23 cellular contexts compared by ENCODE assay signal in the genomic region with DNA sequence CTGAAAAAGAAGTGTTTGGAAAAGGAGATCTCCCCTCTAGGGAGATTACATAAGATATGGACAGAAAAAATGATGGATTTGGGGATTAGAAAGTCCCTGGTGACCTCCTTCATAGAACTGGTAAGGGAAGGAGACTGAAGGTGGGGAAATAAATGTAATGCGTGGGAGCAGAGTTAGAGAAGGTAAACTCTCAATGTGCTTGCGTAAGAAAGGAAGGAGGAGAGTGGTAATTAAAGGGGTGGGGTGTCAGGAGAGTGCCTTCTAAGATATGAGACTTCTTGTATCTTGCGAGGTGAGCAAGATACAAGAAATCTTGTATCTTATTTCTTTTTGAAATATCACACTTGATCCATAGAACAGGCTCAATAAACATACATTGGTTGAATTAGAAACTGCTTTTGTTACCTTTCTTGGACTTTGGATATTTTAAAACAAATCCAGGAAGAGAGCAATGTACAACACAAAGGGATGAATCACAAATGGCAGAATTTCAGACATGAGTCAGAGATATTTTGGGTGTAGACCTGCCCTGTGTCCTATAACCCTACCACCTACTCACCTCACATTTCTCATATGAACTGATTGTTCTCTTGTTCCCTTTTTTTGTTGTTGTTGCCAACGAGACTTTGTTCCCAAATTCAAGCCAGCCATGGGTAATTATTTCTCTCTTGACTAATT.
A peak's percentile ranks its signal among the peaks of the same experiment; 100 is the strongest.
DNase-seq lines count a peak whose midpoint lies in the region; ATAC-seq and FAIRE-seq lines count a peak whose summit lies in the region.
"Had no signal": no experiment of that assay in that cellular context is flagged by ENCODE, and none has a peak within 500 bp of the region (broad histone marks: within the 10 kb centered on the region; RNA-seq: fewer than 3 reads in every experiment).

No MANE protein-coding gene starts in this region.

- no peaks in the 10 kb centered on the region for H3K4me1 Mint-ChIP-seq in natural killer cell treated with Interleukin-12 subunit alpha and Interleukin-12 subunit beta and Interleukin-15 and Interleukin-18, amount 100 ng/mL, for 72 hours (ENCODE audit: low read depth in 2 of 2)
- H3K4me1 Mint-ChIP-seq: activated CD4-positive, alpha-beta memory T cell treated with anti-CD3 and anti-CD28 coated beads, Interleukin-2, amount 10 ng/mL, durations not matched to agents 7 days and 5 days; CD8-positive, alpha-beta memory T cell; naive thymus-derived CD8-positive, alpha-beta T cell had no signal

- peak overlapping the region; percentile 57 for H2AFZ ChIP-seq in ACC112 (ENCODE audit: low read length, unreplicated experiment)
- no peak overlapping the region for H2AFZ ChIP-seq in mesenchymal stem cell (ENCODE audit: low read depth, low read length)

- H3K79me1 ChIP-seq in mesenchymal stem cell (replicated peaks; ENCODE audit: low read length, poor library complexity, severe bottlenecking) = no peaks in the 10 kb centered on the region

- H3K27me3 Mint-ChIP-seq in natural killer cell treated with Interleukin-12 subunit alpha and Interleukin-12 subunit beta and Interleukin-15 and Interleukin-18, amount 100 ng/mL, for 72 hours = peaks cover 2 to 20% of the 10 kb centered on the region in 2 donors
- H3K27me3 Mint-ChIP-seq: activated CD4-positive, alpha-beta memory T cell treated with anti-CD3 and anti-CD28 coated beads, Interleukin-2, amount 10 ng/mL, durations not matched to agents 7 days and 5 days had no signal

- no peak for ATAC-seq in natural killer cell treated with Interleukin-12 subunit alpha and Interleukin-12 subunit beta and Interleukin-15 and Interleukin-18, amount 100 ng/mL, for 72 hours
- no peak for ATAC-seq in GM21390 (IDR thresholded peaks at IDR 0.05; ENCODE audit: unreplicated experiment)
- ATAC-seq: HepG2; naive thymus-derived CD8-positive, alpha-beta T cell had no signal

- H3K4me2 ChIP-seq in mesenchymal stem cell (ENCODE audit: low read length, poor library complexity, severe bottlenecking) = no peak overlapping the region

- H3K18ac ChIP-seq in mesenchymal stem cell (ENCODE audit: low read depth in 1 of 2, low read length in 2 of 2) = no peak overlapping the region

- H3K9me3 ChIP-seq in mesenchymal stem cell (ENCODE audit: control insufficient read depth, low read length) = no peaks in the 10 kb centered on the region

- H3K27ac ChIP-seq in ACC112 (ENCODE audit: low read depth, low read length) (peak overlapping the region; percentile 87), mesenchymal stem cell (ENCODE audit: low read length, poor library complexity, severe bottlenecking) (no peak overlapping the region)
- H3K27ac ChIP-seq: transverse colon had no signal

- H3K4ac ChIP-seq in mesenchymal stem cell (ENCODE audit: low read depth in 1 of 2, low read length in 2 of 2) = no peak overlapping the region

- no peak overlapping the region for H4K91ac ChIP-seq in mesenchymal stem cell (ENCODE audit: low read length)

- no peak overlapping the region for H2BK5ac ChIP-seq in mesenchymal stem cell (ENCODE audit: low read depth, low read length, poor library complexity, severe bottlenecking)

- no peak overlapping the region for H2BK15ac ChIP-seq in mesenchymal stem cell (ENCODE audit: low read depth, poor library complexity, severe bottlenecking)

- no peaks in the 10 kb centered on the region for H3K9me3 Mint-ChIP-seq in natural killer cell treated with Interleukin-12 subunit alpha and Interleukin-12 subunit beta and Interleukin-15 and Interleukin-18, amount 100 ng/mL, for 72 hours
- H3K9me3 Mint-ChIP-seq: activated CD4-positive, alpha-beta memory T cell treated with anti-CD3 and anti-CD28 coated beads, Interleukin-2, amount 10 ng/mL, durations not matched to agents 7 days and 5 days; activated T-helper 1 cell treated with anti-CD3 and anti-CD28 coated beads, Interleukin-12 subunit alpha, Interleukin-12 subunit beta, Interleukin-2, Interleukin-4 antibody, amounts not matched to agents 30 ng/mL and 10 ng/mL and 1 ng/mL, durations not matched to agents 14 hours and 24 hours and 36 hours had no signal

- no peak overlapping the region for H3K14ac ChIP-seq in mesenchymal stem cell (ENCODE audit: low read length in 2 of 2)

- no peak for FAIRE-seq in GM19239 (lab: Jason Lieb, UNC)
- FAIRE-seq: colon, HepG2 had no signal

- no peak overlapping the region for H4K8ac ChIP-seq in mesenchymal stem cell (ENCODE audit: low read length)

- H3K23ac ChIP-seq in mesenchymal stem cell (ENCODE audit: low read length in 2 of 2) = no peak overlapping the region

- H3K9ac ChIP-seq in mesenchymal stem cell (ENCODE audit: low read length) = peak overlapping the region; percentile 40

- WGBS in mesenchymal stem cell = 61% methylated on average over 3 of the region's 4 CpGs

- H3K4me1 ChIP-seq in ACC112 (ENCODE audit: control insufficient read depth, insufficient read depth, low read length, unreplicated experiment) (peaks cover 21% of the 10 kb centered on the region), mesenchymal stem cell (ENCODE audit: control insufficient read depth, insufficient read depth, low read depth, low read length) (no peaks in the 10 kb centered on the region)
- H3K4me1 ChIP-seq: transverse colon had no signal

- H2AK5ac ChIP-seq in mesenchymal stem cell (ENCODE audit: low read length, severe bottlenecking) = no peak overlapping the region

- DNase-seq in M059J (ENCODE audit: low read depth) = peak; percentile 61
- DNase-seq in dermis microvascular lymphatic vessel endothelial cell (ENCODE audit: low read depth in 2 of 2) = peak; percentile 66 to 78
- DNase-seq in mesenchymal stem cell = no peak
- DNase-seq in head of caudate nucleus = no peak
- no peak for DNase-seq in natural killer cell treated with Interleukin-12 subunit alpha and Interleukin-12 subunit beta and Interleukin-15 and Interleukin-18, amount 100 ng/mL, for 72 hours (ENCODE audit: low spot score)
- DNase-seq in GM19239 (ENCODE audit: insufficient read length, low spot score) = no peak
- DNase-seq: activated CD4-positive, alpha-beta memory T cell treated with anti-CD3 and anti-CD28 coated beads, Interleukin-2, amount 10 ng/mL, durations not matched to agents 7 days and 5 days; amygdala; CD8-positive, alpha-beta memory T cell; DMS79 treated with DMSO at 0.1 percent for 48 hours; naive thymus-derived CD8-positive, alpha-beta T cell; NCI-H1694 treated with DMSO at 0.1 percent for 48 hours; SHP77 treated with DMSO at 0.1 percent for 48 hours; stimulated activated naive CD4-positive, alpha-beta T cell; T-helper 2 cell; transverse colon had no signal

- peak overlapping the region; percentile 55 for H3K4me3 ChIP-seq in ACC112 (ENCODE audit: low read depth, low read length)
- peak overlapping the region in 1 of 2 experiments; percentile 3 for H3K4me3 ChIP-seq in mesenchymal stem cell (ENCODE audit: insufficient read depth in 1 of 2, low read depth in 1 of 2, low read length in 2 of 2)
- H3K4me3 ChIP-seq: lung, transverse colon had no signal

- H3K36me3 Mint-ChIP-seq in natural killer cell treated with Interleukin-12 subunit alpha and Interleukin-12 subunit beta and Interleukin-15 and Interleukin-18, amount 100 ng/mL, for 72 hours = no peaks in the 10 kb centered on the region
- H3K36me3 Mint-ChIP-seq: CD8-positive, alpha-beta memory T cell; naive thymus-derived CD8-positive, alpha-beta T cell had no signal

- no peak overlapping the region for H2BK120ac ChIP-seq in mesenchymal stem cell (ENCODE audit: low read depth, low read length)

- H3K36me3 ChIP-seq in ACC112 (ENCODE audit: insufficient read depth, low read length) = no peaks in the 10 kb centered on the region
- H3K36me3 ChIP-seq in mesenchymal stem cell (ENCODE audit: control insufficient read depth in 1 of 2, insufficient read depth in 2 of 2, low read depth in 1 of 2, low read length in 2 of 2) = no peaks in the 10 kb centered on the region
- H3K36me3 ChIP-seq: transverse colon had no signal

- H2BK12ac ChIP-seq in mesenchymal stem cell (ENCODE audit: low read length in 2 of 2) = no peak overlapping the region

- H3K27ac Mint-ChIP-seq in natural killer cell treated with Interleukin-12 subunit alpha and Interleukin-12 subunit beta and Interleukin-15 and Interleukin-18, amount 100 ng/mL, for 72 hours = no peak overlapping the region
- H3K27ac Mint-ChIP-seq: activated CD4-positive, alpha-beta memory T cell treated with anti-CD3 and anti-CD28 coated beads, Interleukin-2, amount 10 ng/mL, durations not matched to agents 7 days and 5 days; activated T-helper 1 cell treated with anti-CD3 and anti-CD28 coated beads, Interleukin-12 subunit alpha, Interleukin-12 subunit beta, Interleukin-2, Interleukin-4 antibody, amounts not matched to agents 30 ng/mL and 10 ng/mL and 1 ng/mL, durations not matched to agents 14 hours and 24 hours and 36 hours; CD8-positive, alpha-beta memory T cell; naive thymus-derived CD8-positive, alpha-beta T cell; progenitor cell of endocrine pancreas had no signal

- intact Hi-C loops in head of caudate nucleus (cut with DNase I) = no loop called here

- no peaks in the 10 kb centered on the region for H3K27me3 ChIP-seq in ACC112 (ENCODE audit: insufficient read depth, low read length)
- H3K27me3 ChIP-seq in mesenchymal stem cell (ENCODE audit: control insufficient read depth in 1 of 2, insufficient read depth in 1 of 2, low read length in 2 of 2) = no peaks in the 10 kb centered on the region
- H3K27me3 ChIP-seq: transverse colon had no signal

- H3K79me2 ChIP-seq in ACC112 (ENCODE audit: control insufficient read depth, insufficient read depth, low read length, unreplicated experiment) = no peaks in the 10 kb centered on the region

- no peak overlapping the region for H3K4me3 Mint-ChIP-seq in natural killer cell treated with Interleukin-12 subunit alpha and Interleukin-12 subunit beta and Interleukin-15 and Interleukin-18, amount 100 ng/mL, for 72 hours
- H3K4me3 Mint-ChIP-seq: activated CD4-positive, alpha-beta memory T cell treated with anti-CD3 and anti-CD28 coated beads, Interleukin-2, amount 10 ng/mL, durations not matched to agents 7 days and 5 days; activated T-helper 1 cell treated with anti-CD3 and anti-CD28 coated beads, Interleukin-12 subunit alpha, Interleukin-12 subunit beta, Interleukin-2, Interleukin-4 antibody, amounts not matched to agents 30 ng/mL and 10 ng/mL and 1 ng/mL, durations not matched to agents 14 hours and 24 hours and 36 hours; CD8-positive, alpha-beta memory T cell; naive thymus-derived CD8-positive, alpha-beta T cell had no signal

Comparison
In these comparisons a context has a peak if more than half of its experiments do, and no peak if none do; other contexts are left out.
1. DNase-seq: peak in M059J (single experiment) and dermis microvascular lymphatic vessel endothelial cell (2 of 2); none in mesenchymal stem cell (single experiment), head of caudate nucleus (0 of 42), natural killer cell treated with Interleukin-12 subunit alpha and Interleukin-12 subunit beta and Interleukin-15 and Interleukin-18, amount 100 ng/mL, for 72 hours (single experiment) and GM19239 (single experiment).